ENCODE assay signal across 19 cellular contexts in the genomic region with DNA sequence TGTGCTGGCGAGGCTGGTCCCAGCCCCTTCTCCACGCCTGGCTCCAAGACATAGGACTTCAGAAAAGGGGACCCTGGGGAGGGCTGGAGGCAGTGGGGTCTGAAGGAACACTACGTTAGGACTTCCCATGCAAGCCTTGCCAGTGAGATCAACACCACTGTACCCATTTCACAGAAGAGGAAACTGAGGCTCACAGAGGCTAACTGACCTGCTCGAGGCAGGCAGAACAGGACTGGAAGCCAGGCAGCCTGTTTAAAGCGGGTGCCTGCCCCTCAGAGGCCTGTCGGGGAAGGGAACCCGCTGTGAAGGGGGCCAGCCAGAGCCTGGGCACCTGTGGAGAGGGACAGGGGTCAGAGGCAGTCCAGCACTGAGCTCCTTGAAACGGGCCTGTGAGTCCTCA. TPM values are rescaled to one million over a fixed set of nuclear protein-coding genes. Genes with fewer than 3 reads are reported as not detected.
A peak's percentile ranks its signal among the peaks of the same experiment; 100 is the strongest.
DNase-seq lines count a peak whose midpoint lies in the region; ATAC-seq, FAIRE-seq and TF ChIP-seq lines count a peak whose summit lies in the region.
"Had no signal": no experiment of that assay in that cellular context is flagged by ENCODE, and none has a peak within 500 bp of the region (broad histone marks: within the 10 kb centered on the region; RNA-seq: fewer than 3 reads in every experiment).

No MANE protein-coding gene starts in this region.

- DNase-seq in H1 (ENCODE audit: low read depth in 1 of 2, low spot score in 2 of 2) = no peak
- DNase-seq in neuronal stem cell (ENCODE audit: low spot score) = no peak
- DNase-seq in NOMO-1 treated with DMSO at 0.1 percent for 48 hours (lab: John Stamatoyannopoulos, UW; ENCODE audit: unreplicated experiment) = no peak
- no peak for DNase-seq in kidney glomerular epithelial cell (lab: John Stamatoyannopoulos, UW)
- DNase-seq: C1 segment of cervical spinal cord; Caco-2; CD4-positive, alpha-beta T cell; H7; Kasumi-1; KG1 had no signal

- H2BK5ac ChIP-seq in H1 (ENCODE audit: low read depth, low read length) (no peak overlapping the region), neuronal stem cell (ENCODE audit: low read length) (no peak overlapping the region)

- H2AK5ac ChIP-seq in H1 (ENCODE audit: low read depth, low read length) (no peak overlapping the region), neuronal stem cell (ENCODE audit: low read depth, low read length) (no peak overlapping the region)

- TF ChIP-seq POLR2A in H1 (IDR thresholded peaks at IDR 0.05; ENCODE audit: control extremely low read depth in 1 of 2, low read depth in 2 of 2, low read length in 2 of 2) = no peak

- peak overlapping the region; percentile 89; the same call in 1 of the 2 replicates for H3K27ac ChIP-seq in C4-2B
- no peak overlapping the region for H3K27ac ChIP-seq in H1 (ENCODE audit: low read depth, low read length)
- H3K27ac ChIP-seq in neuronal stem cell (replicated peaks; ENCODE audit: low read length) = no peak overlapping the region

- H2AFZ ChIP-seq in H1 (ENCODE audit: low read length) (no peak overlapping the region), neuronal stem cell (ENCODE audit: low read length) (no peak overlapping the region)
- H2AFZ ChIP-seq: GM23338 had no signal

- POLR2A ChIA-PET in H1 (lab: Charles Lee; ENCODE audit: partially characterized antibody) = no interaction called here

- H4K91ac ChIP-seq in H1 (replicated peaks; ENCODE audit: insufficient read length, low read length) (no peak overlapping the region), neuronal stem cell (ENCODE audit: low read depth, low read length, poor library complexity) (no peak overlapping the region)

- no peak for TF ChIP-seq CTCF in C4-2B (conservative IDR thresholded peaks at IDR 0.05)
- TF ChIP-seq CTCF in H1 (IDR thresholded peaks at IDR 0.05; ENCODE audit: control extremely low read depth in 1 of 3, insufficient read depth in 1 of 3, low read depth in 1 of 3, low read length in 3 of 3) = no peak

- H3K23ac ChIP-seq in H1 (ENCODE audit: insufficient read length) (no peak overlapping the region), neuronal stem cell (ENCODE audit: low read depth, low read length, poor library complexity) (no peak overlapping the region)

- H3K79me2 ChIP-seq in H1 (ENCODE audit: control insufficient read depth in 1 of 2, insufficient read depth in 2 of 2, low read length in 2 of 2) = no peaks in the 10 kb centered on the region

- H3K9ac ChIP-seq in H1 (replicated peaks in 1 of 4; ENCODE audit: extremely low read depth in 1 of 4, low read depth in 3 of 4, low read length in 3 of 4) (no peak overlapping the region), neuronal stem cell (ENCODE audit: low read depth, low read length, poor library complexity) (no peak overlapping the region)

- H3K4me2 ChIP-seq in H1 (ENCODE audit: insufficient read depth in 1 of 2, low read depth in 2 of 2, low read length in 2 of 2) (no peak overlapping the region), neuronal stem cell (ENCODE audit: insufficient read depth, low read length, poor library complexity, severe bottlenecking) (no peak overlapping the region)
- H3K4me2 ChIP-seq: GM23338 had no signal

- TF ChIP-seq EP300 in H1 (IDR thresholded peaks at IDR 0.05; ENCODE audit: borderline replicate concordance in 1 of 2, low read depth in 2 of 2, low read length in 2 of 2) = no peak

- H2BK12ac ChIP-seq in H1 (ENCODE audit: low read depth, low read length) (no peak overlapping the region), neuronal stem cell (ENCODE audit: low read length) (no peak overlapping the region)

- H3K4me1 ChIP-seq in H1 (replicated peaks in 1 of 4; ENCODE audit: control insufficient read depth in 3 of 4, insufficient read depth in 4 of 4, low read length in 3 of 4) = no peaks in the 10 kb centered on the region; a peak in 1 of 7 replicates
- peaks cover 2% of the 10 kb centered on the region in 2 donors for H3K4me1 ChIP-seq in neuronal stem cell (ENCODE audit: control insufficient read depth in 2 of 2, insufficient read depth in 1 of 2, low read depth in 1 of 2, low read length in 2 of 2)
- H3K4me1 ChIP-seq: Caco-2 had no signal

- no peak overlapping the region for H2BK20ac ChIP-seq in H1 (ENCODE audit: low read length)

- H3K14ac ChIP-seq in H1 (ENCODE audit: insufficient read length) = no peak overlapping the region
- H3K14ac ChIP-seq in neuronal stem cell (ENCODE audit: low read length) = peak overlapping the region; percentile 56

- no peaks in the 10 kb centered on the region for H3K23me2 ChIP-seq in H1 (ENCODE audit: low read depth, low read length)

- H3K36me3 ChIP-seq in H1 (ENCODE audit: control insufficient read depth in 2 of 4, insufficient read depth in 4 of 4, low read length in 3 of 4) (no peaks in the 10 kb centered on the region), neuronal stem cell (replicated peaks in 1 of 2; ENCODE audit: control insufficient read depth in 2 of 2, insufficient read depth in 2 of 2, low read length in 2 of 2) (no peaks in the 10 kb centered on the region)

- H3K27me3 ChIP-seq in H1 (replicated peaks in 1 of 4; ENCODE audit: control insufficient read depth in 3 of 4, extremely low read depth in 1 of 4, insufficient read depth in 3 of 4, low read length in 3 of 4) (no peaks in the 10 kb centered on the region), neuronal stem cell (ENCODE audit: control insufficient read depth in 3 of 3, insufficient read depth in 3 of 3, low read depth in 1 of 3, low read length in 3 of 3) (no peaks in the 10 kb centered on the region)

- ATAC-seq in HG02870 (IDR thresholded peaks at IDR 0.05; ENCODE audit: unreplicated experiment) (no peak), HG03139 (IDR thresholded peaks at IDR 0.05; ENCODE audit: unreplicated experiment) (no peak)
- ATAC-seq: GM23338 had no signal

- CTCF ChIA-PET in H1 (lab: Charles Lee; ENCODE audit: partially characterized antibody) = interaction anchor here (4.9 kb wide), 1 partner anchor 9 kb away, joined by 29 read pairs; no protein-coding TSS in a partner anchor

- H3K18ac ChIP-seq in H1 (ENCODE audit: extremely low read depth, low read length) (peak overlapping the region; percentile 78; the same call in 1 of the 2 replicates), neuronal stem cell (ENCODE audit: low read length) (no peak overlapping the region)

- H3K9me3 ChIP-seq in H1 (ENCODE audit: insufficient read depth in 2 of 2, low read depth in 1 of 2, low read length in 1 of 2) (no peaks in the 10 kb centered on the region), neuronal stem cell (replicated peaks in 1 of 2; ENCODE audit: control insufficient read depth in 2 of 2, insufficient read depth in 1 of 2, low read depth in 1 of 2, low read length in 2 of 2) (no peaks in the 10 kb centered on the region)
- H3K9me3 ChIP-seq: Caco-2 had no signal

- peaks cover 1 to 2% of the 10 kb centered on the region in 2 experiments for H4K20me1 ChIP-seq in H1 (replicated peaks in 1 of 2; ENCODE audit: control insufficient read depth in 1 of 2, insufficient read depth in 2 of 2, low read length in 2 of 2)

- TF ChIP-seq RAD21 in H1 (IDR thresholded peaks at IDR 0.05 in 1 of 2, conservative IDR thresholded peaks at IDR 0.05 in 1 of 2; ENCODE audit: low read depth in 2 of 2, low read length in 2 of 2) = no peak

- no peak overlapping the region for H2BK15ac ChIP-seq in H1 (ENCODE audit: low read length)
- H2BK15ac ChIP-seq in neuronal stem cell (ENCODE audit: low read length) = no peak overlapping the region

- H3K79me1 ChIP-seq in H1 (ENCODE audit: low read depth, low read length) (no peaks in the 10 kb centered on the region; the same call in 1 of the 2 replicates), neuronal stem cell (ENCODE audit: low read depth, low read length) (no peaks in the 10 kb centered on the region)

- 86% methylated on average over 8 of the region's 8 CpGs; no CpG with 5 or more reads in 1 of the 2 experiments for WGBS in H1 (ENCODE audit: extremely low coverage in 1 of 2, insufficient coverage in 1 of 2, insufficient read length in 1 of 2, insufficient replicate concordance in 2 of 2, low coverage in 1 of 2, low lambda C conversion rate in 2 of 2, missing lambda C conversion rate in 1 of 2), 2 experiments
- WGBS in neuronal stem cell (ENCODE audit: extremely low coverage in 2 of 2, insufficient read length in 2 of 2, insufficient replicate concordance in 1 of 2), 2 donors = no CpG with 5 or more reads among the region's 8 CpGs

- H3K56ac ChIP-seq in H1 (replicated peaks; ENCODE audit: insufficient read length, low read depth, low read length) = no peak overlapping the region

- H3K4ac ChIP-seq in H1 (replicated peaks; ENCODE audit: insufficient read length, low read depth, low read length) (peak overlapping the region; percentile 53), neuronal stem cell (ENCODE audit: low read length) (no peak overlapping the region)

- H4K8ac ChIP-seq in H1 (ENCODE audit: extremely low read depth, insufficient read depth, low read length) = no peak overlapping the region; the same call in none of the 2 replicates
- no peak overlapping the region for H4K8ac ChIP-seq in neuronal stem cell (ENCODE audit: low read depth, low read length)

- H4K5ac ChIP-seq in H1 (ENCODE audit: insufficient read length, low read depth, low read length) = no peak overlapping the region

- H2BK120ac ChIP-seq in H1 (replicated peaks; ENCODE audit: low read depth, low read length) (no peak overlapping the region), neuronal stem cell (ENCODE audit: low read depth, low read length) (no peak overlapping the region)

- FAIRE-seq in H1 (lab: Jason Lieb, UNC) = no peak
- FAIRE-seq: A204.1, D721Med, G401.6, GM12891, HTR-8/SVneo had no signal

- H3K4me3 ChIP-seq in H1 (ENCODE audit: extremely low read depth in 1 of 4, insufficient read depth in 2 of 4, low read depth in 3 of 4, low read length in 4 of 4) (no peak overlapping the region), neuronal stem cell (ENCODE audit: low read length in 2 of 2) (no peak overlapping the region)
- H3K4me3 ChIP-seq: GM23338 had no signal

TF ChIP-seq in H1, 55 proteins besides CTCF, POLR2A, EP300 and RAD21:
- TF ChIP-seq CHD1 (IDR thresholded peaks at IDR 0.05; ENCODE audit: low read depth, low read length) = no peak
- TF ChIP-seq BRCA1 (IDR thresholded peaks at IDR 0.05; ENCODE audit: low read depth, low read length) = no peak
- peak; percentile 71; the same call in 1 of the 2 replicates for TF ChIP-seq KDM1A (IDR thresholded peaks at IDR 0.05; ENCODE audit: borderline replicate concordance, low read length)

RNA-seq across cellular contexts. Expression of a gene that starts 32.3 kb away (rescaled TPM):
- 40.1 and 42.0 TPM in 2 replicates for total RNA-seq in H1 (2021; fragmentation: NEBNext Ultra II Directional; extraction: Animal tissue kit (Norgen Biotek cat#: 25700))
- 118 and 128 TPM in 2 replicates for polyA plus RNA-seq in H1 (2011; rRNA removed)
- polyA plus RNA-seq in H1 (2011; cell fraction: cytosol; rRNA removed) = 63.0 TPM
- 77.1 TPM for polyA plus RNA-seq in H1 (2011; cell fraction: nucleus; rRNA removed)
- 28.5 to 79.6 TPM (median 53.6 TPM) in 4 replicates for polyA plus RNA-seq in H1 (2012, experiment 1 of 2)
- 79.6 TPM for polyA plus RNA-seq in H1 (2012, experiment 2 of 2)
- 41.7 TPM for polyA plus RNA-seq in H1 (2013, experiment 1 of 2)
- polyA plus RNA-seq in H1 (2013, experiment 2 of 2) = 47.0 TPM
- polyA minus RNA-seq in H1 (2011; rRNA and poly(A)+ RNA removed) = 22.2 and 23.0 TPM in 2 replicates
- polyA minus RNA-seq in H1 (2011; cell fraction: cytosol; rRNA and poly(A)+ RNA removed) = 18.1 TPM
- polyA minus RNA-seq in H1 (2011; cell fraction: nucleus; rRNA and poly(A)+ RNA removed) = 13.7 TPM
- 42.5 TPM for polyA plus RNA-seq in neuronal stem cell (2013, experiment 1 of 2)
- 39.1 TPM for polyA plus RNA-seq in neuronal stem cell (2013, experiment 2 of 2)
